In genomic region chr7:46089281-46089680, GRCh38 we compare ENCODE assay signal across 18 cellular contexts.
DNase-seq lines count a peak whose midpoint lies in the region; ATAC-seq, FAIRE-seq and TF ChIP-seq lines count a peak whose summit lies in the region.
"Had no signal": no experiment of that assay in that cellular context is flagged by ENCODE, and none has a peak within 500 bp of the region (broad histone marks: within the 10 kb centered on the region; RNA-seq: fewer than 3 reads in every experiment).

No MANE protein-coding gene starts in this region.

- H3K4me3 Mint-ChIP-seq in natural killer cell treated with Interleukin-12 subunit alpha and Interleukin-12 subunit beta and Interleukin-15 and Interleukin-18, amount 100 ng/mL, for 72 hours = no peak overlapping the region

- H3K36me3 ChIP-seq in IMR-90 (ENCODE audit: control insufficient read depth, insufficient read depth, low read length) = no peaks in the 10 kb centered on the region
- no peaks in the 10 kb centered on the region for H3K36me3 ChIP-seq in bronchial epithelial cell (ENCODE audit: control insufficient read depth, insufficient read depth, low read length)
- H3K36me3 ChIP-seq in small intestine (ENCODE audit: control insufficient read depth in 2 of 2, insufficient read depth in 2 of 2, low read length in 2 of 2) = no peaks in the 10 kb centered on the region

- in situ Hi-C loops in IMR-90 (cut with MboI; ENCODE audit: low sequenced_read_pairs) = no loop called here

- no peak overlapping the region for H4K5ac ChIP-seq in IMR-90 (ENCODE audit: low read depth, low read length)

- H2AK5ac ChIP-seq in IMR-90 (ENCODE audit: low read depth, low read length) = no peak overlapping the region

- H3K4me3 ChIP-seq in A549 (no peak overlapping the region), IMR-90 (ENCODE audit: insufficient read depth, low read depth, low read length) (no peak overlapping the region), bronchial epithelial cell (ENCODE audit: low read depth, low read length) (no peak overlapping the region), small intestine (ENCODE audit: low read depth in 1 of 2, low read length in 2 of 2) (no peak overlapping the region)
- H3K4me3 ChIP-seq: PC-9 had no signal

- 0 out of 3 replicates have a peak overlapping the region, but pooled peaks have one; percentile 6 for H3K4me2 ChIP-seq in A549
- no peak overlapping the region for H3K4me2 ChIP-seq in IMR-90 (ENCODE audit: low read depth, low read length)
- H3K4me2 ChIP-seq: PC-9 had no signal

- no peak overlapping the region for H2BK5ac ChIP-seq in IMR-90 (ENCODE audit: low read depth, low read length, poor library complexity, severe bottlenecking)

- CTCF ChIA-PET in A549 (lab: Yijun Ruan, JAX) = interaction anchor here (0.8 to 1.6 kb wide), 2 partner anchors 13 to 167 kb away, joined by 3 to 5 read pairs; no protein-coding TSS in a partner anchor
- CTCF ChIA-PET in IMR-90 (lab: Yijun Ruan, JAX) = no interaction called here

- H2AK9ac ChIP-seq in IMR-90 (replicated peaks; ENCODE audit: low read depth, low read length, poor library complexity) = no peak overlapping the region

- H3K9me3 ChIP-seq in A549 = peaks cover 15% of the 10 kb centered on the region; the same call in 2 of the 3 replicates
- no peaks in the 10 kb centered on the region for H3K9me3 ChIP-seq in IMR-90 (ENCODE audit: control insufficient read depth, insufficient read depth, low read length)
- no peaks in the 10 kb centered on the region for H3K9me3 ChIP-seq in small intestine (ENCODE audit: control insufficient read depth, low read depth)

- dilution Hi-C loops in IMR-90 (cut with HindIII; ENCODE audit: low sequenced_read_pairs, unreplicated experiment) = no loop called here

- H3K27me3 ChIP-seq in IMR-90 (ENCODE audit: control insufficient read depth, insufficient read depth, low read length) (no peaks in the 10 kb centered on the region), bronchial epithelial cell (ENCODE audit: control insufficient read depth, insufficient read depth, low read length) (peaks cover 2% of the 10 kb centered on the region), small intestine (ENCODE audit: control insufficient read depth in 2 of 2, insufficient read depth in 2 of 2, low read length in 2 of 2) (no peaks in the 10 kb centered on the region)

- no peak for FAIRE-seq in A549 (lab: Jason Lieb, UNC)
- no peak for FAIRE-seq in bronchial epithelial cell (lab: Jason Lieb, UNC)
- FAIRE-seq in small intestine (lab: Jason Lieb, UNC) = no peak

- H2AFZ ChIP-seq in IMR-90 (replicated peaks; ENCODE audit: low read length, poor library complexity) = no peak overlapping the region
- H2AFZ ChIP-seq: PC-9 had no signal

- no peak overlapping the region for H4K8ac ChIP-seq in IMR-90 (ENCODE audit: low read depth in 2 of 2, low read length in 2 of 2)

- H3K27me3 Mint-ChIP-seq in natural killer cell treated with Interleukin-12 subunit alpha and Interleukin-12 subunit beta and Interleukin-15 and Interleukin-18, amount 100 ng/mL, for 72 hours = peaks cover 0 to 9% of the 10 kb centered on the region in 2 donors

- DNase-seq in A549 (ENCODE audit: low read depth in 1 of 2, low spot score in 1 of 2) (peak in 1 of 2 experiments; percentile 42), IMR-90 (peak; percentile 48), bronchial epithelial cell (ENCODE audit: low read depth) (peak; percentile 17), iris pigment epithelial cell (ENCODE audit: low read depth) (peak; percentile 76), NCI-H2196 (lab: John Stamatoyannopoulos, UW; ENCODE audit: unreplicated experiment) (no peak), activated gamma-delta T cell (lab: John Stamatoyannopoulos, UW) (no peak), small intestine (no peak)
- no peak for DNase-seq in natural killer cell treated with Interleukin-12 subunit alpha and Interleukin-12 subunit beta and Interleukin-15 and Interleukin-18, amount 100 ng/mL, for 72 hours (ENCODE audit: low spot score)
- DNase-seq: DMS79, GF-D8, KBM-7, NCI-H1048, NCI-H146, NCI-H2107, NCI-H446, NCI-H748 treated with DMSO at 0.1 percent for 48 hours had no signal

- no peak overlapping the region for H2BK20ac ChIP-seq in IMR-90 (ENCODE audit: low read depth, low read length)

- POLR2A ChIA-PET in A549 (lab: Yijun Ruan, JAX) (no interaction called here), IMR-90 (lab: Charles Lee; ENCODE audit: unreplicated experiment) (no interaction called here)

- no peaks in the 10 kb centered on the region for H4K20me1 ChIP-seq in IMR-90 (ENCODE audit: insufficient read depth, low read length)

- no peak overlapping the region for H3K4ac ChIP-seq in IMR-90 (ENCODE audit: low read depth, low read length)

- intact Hi-C loops in IMR-90 (cut with micrococcal nuclease) = no loop called here

- H3K9me1 ChIP-seq in IMR-90 (ENCODE audit: insufficient read depth, low read length) = no peaks in the 10 kb centered on the region

- H3K4me1 ChIP-seq in A549 = no peaks in the 10 kb centered on the region
- H3K4me1 ChIP-seq in IMR-90 (ENCODE audit: control insufficient read depth, insufficient read depth, low read length) = no peaks in the 10 kb centered on the region
- no peaks in the 10 kb centered on the region for H3K4me1 ChIP-seq in small intestine (ENCODE audit: control insufficient read depth in 2 of 2, insufficient read depth in 1 of 2, low read depth in 1 of 2, low read length in 1 of 2)

- H3K27ac ChIP-seq in A549 = no peak overlapping the region
- no peak overlapping the region for H3K27ac ChIP-seq in IMR-90 (ENCODE audit: insufficient read depth, low read length)
- no peak overlapping the region for H3K27ac ChIP-seq in small intestine (ENCODE audit: low read depth in 1 of 2, low read length in 1 of 2)
- H3K27ac ChIP-seq: HL-60, PC-9 had no signal

- H2BK15ac ChIP-seq in IMR-90 (ENCODE audit: low read depth, low read length) = no peak overlapping the region

- no peak for TF ChIP-seq POLR2A in A549 (IDR thresholded peaks at IDR 0.05; ENCODE audit: low read length)
- no peak for TF ChIP-seq POLR2A in IMR-90 (IDR thresholded peaks at IDR 0.05; ENCODE audit: low read depth, low read length)

- H3K9me3 Mint-ChIP-seq in natural killer cell treated with Interleukin-12 subunit alpha and Interleukin-12 subunit beta and Interleukin-15 and Interleukin-18, amount 100 ng/mL, for 72 hours = peaks cover 9% of the 10 kb centered on the region

- H3K56ac ChIP-seq in IMR-90 (ENCODE audit: extremely low read depth, insufficient read depth, low read length) = no peak overlapping the region

- H3K36me3 Mint-ChIP-seq in natural killer cell treated with Interleukin-12 subunit alpha and Interleukin-12 subunit beta and Interleukin-15 and Interleukin-18, amount 100 ng/mL, for 72 hours = peaks cover 21% of the 10 kb centered on the region

- ATAC-seq in A549 = peak in 1 of 2 experiments; percentile 53; a peak in 2 of 6 replicates
- no peak for ATAC-seq in IMR-90 (ENCODE audit: low read depth)
- ATAC-seq in natural killer cell treated with Interleukin-12 subunit alpha and Interleukin-12 subunit beta and Interleukin-15 and Interleukin-18, amount 100 ng/mL, for 72 hours = no peak

- BruUV-seq in IMR-90 (replicated peaks; lab: Mats Ljungman, UMichigan) = no TSS peak

- H3K23ac ChIP-seq in IMR-90 (ENCODE audit: low read depth, low read length) = no peak overlapping the region

- 43% methylated on average over 1 of the region's 1 CpG for WGBS in A549 (ENCODE audit: missing lambda C conversion rate)
- WGBS in IMR-90 (ENCODE audit: extremely low coverage in 2 of 2, insufficient read length in 1 of 2), 2 experiments = no CpG with 5 or more reads among the region's 1 CpG
- 82 to 90% (median 86%) methylated on average over 1 of the region's 1 CpG for WGBS in small intestine, 3 donors

- H3K18ac ChIP-seq in IMR-90 (ENCODE audit: low read depth, low read length) = no peak overlapping the region

- H3K27ac Mint-ChIP-seq in natural killer cell treated with Interleukin-12 subunit alpha and Interleukin-12 subunit beta and Interleukin-15 and Interleukin-18, amount 100 ng/mL, for 72 hours = no peak overlapping the region

- no peak overlapping the region for H3K9ac ChIP-seq in IMR-90 (ENCODE audit: low read depth, low read length)

- H4K91ac ChIP-seq in IMR-90 (ENCODE audit: insufficient read depth, low read depth, low read length) = no peak overlapping the region

- no peak for TF ChIP-seq EP300 in A549 (IDR thresholded peaks at IDR 0.05)

- H3K4me1 Mint-ChIP-seq in natural killer cell treated with Interleukin-12 subunit alpha and Interleukin-12 subunit beta and Interleukin-15 and Interleukin-18, amount 100 ng/mL, for 72 hours (ENCODE audit: low read depth in 2 of 2) = peaks cover 0 to 4% of the 10 kb centered on the region in 2 donors

- no peaks in the 10 kb centered on the region for H3K79me1 ChIP-seq in IMR-90 (ENCODE audit: low read depth in 1 of 2, low read length in 2 of 2)

- TF ChIP-seq CTCF in A549 (IDR thresholded peaks at IDR 0.05) (no peak), IMR-90 (conservative IDR thresholded peaks at IDR 0.05; ENCODE audit: low read depth, low read length) (no peak), bronchial epithelial cell (IDR thresholded peaks at IDR 0.05; ENCODE audit: insufficient read depth, low read length, severe bottlenecking) (no peak)

- H2BK120ac ChIP-seq in IMR-90 (ENCODE audit: low read depth, low read length) = no peak overlapping the region

- H3K14ac ChIP-seq in IMR-90 (replicated peaks; ENCODE audit: low read depth, low read length) = no peak overlapping the region

- TF ChIP-seq RAD21 in A549 (conservative IDR thresholded peaks at IDR 0.05 in 1 of 2, IDR thresholded peaks at IDR 0.05 in 1 of 2) (no peak), IMR-90 (IDR thresholded peaks at IDR 0.05; ENCODE audit: low read length) (no peak)

TF ChIP-seq in A549, 52 proteins besides CTCF, POLR2A, EP300 and RAD21 (continues in another document):
- peak; percentile 31; the same call in 1 of the 2 replicates for TF ChIP-seq JUNB (IDR thresholded peaks at IDR 0.05)
- peak; percentile 82 to 96 for TF ChIP-seq CEBPB (IDR thresholded peaks at IDR 0.05)
- TF ChIP-seq FOXS1 (CRISPR knock-in tag; IDR thresholded peaks at IDR 0.05) = no peak
- no peak for TF ChIP-seq HOXB13 (CRISPR knock-in tag; IDR thresholded peaks at IDR 0.05; ENCODE audit: low read depth)

TF ChIP-seq in IMR-90, 13 proteins besides CTCF, POLR2A, EP300 and RAD21:
- TF ChIP-seq RCOR1 (IDR thresholded peaks at IDR 0.05; ENCODE audit: insufficient replicate concordance, low read length) (no peak), CEBPB (IDR thresholded peaks at IDR 0.05; ENCODE audit: low read depth, low read length) (peak; percentile 89)

Comparison
In these comparisons a context has a peak if more than half of its experiments do, and no peak if none do; other contexts are left out.
1. DNase-seq: peak in IMR-90 (single experiment), bronchial epithelial cell (single experiment) and iris pigment epithelial cell (single experiment); none in natural killer cell treated with Interleukin-12 subunit alpha and Interleukin-12 subunit beta and Interleukin-15 and Interleukin-18, amount 100 ng/mL, for 72 hours (single experiment), NCI-H2196 (single experiment), activated gamma-delta T cell (single experiment) and small intestine (single experiment).